Comparison of ENCODE assay signal across 9 cellular contexts in genomic region chrX:76555816-76556215, GRCh38.
DNase-seq lines count a peak whose midpoint lies in the region; ATAC-seq and TF ChIP-seq lines count a peak whose summit lies in the region.
"Had no signal": no experiment of that assay in that cellular context is flagged by ENCODE, and none has a peak within 500 bp of the region (broad histone marks: within the 10 kb centered on the region; RNA-seq: fewer than 3 reads in every experiment).

No MANE protein-coding gene starts in this region.

- intact Hi-C loops in right cardiac atrium (cut with DNase I), result no loop called here

- H3K27ac Mint-ChIP-seq in endodermal cell, result no peak overlapping the region

- TF ChIP-seq CTCF in GM10266 (IDR thresholded peaks at IDR 0.05; ENCODE audit: control insufficient read depth, insufficient read depth, low read depth, missing control alignments), result peak; percentile 23
- peak; percentile 74 for TF ChIP-seq CTCF in endodermal cell (conservative IDR thresholded peaks at IDR 0.05)

- H3K27me3 ChIP-seq in endodermal cell (ENCODE audit: control insufficient read depth, insufficient read depth, low read length, poor library complexity, severe bottlenecking) (no peaks in the 10 kb centered on the region), right cardiac atrium (ENCODE audit: control insufficient read depth, insufficient read depth) (no peaks in the 10 kb centered on the region)
- H3K27me3 ChIP-seq: suprapubic skin had no signal

- no peak overlapping the region for H3K27ac ChIP-seq in endodermal cell (ENCODE audit: low read depth, low read length)
- no peak overlapping the region for H3K27ac ChIP-seq in right cardiac atrium (ENCODE audit: low read length)
- H3K27ac ChIP-seq: suprapubic skin had no signal

- H3K9ac ChIP-seq in endodermal cell (ENCODE audit: extremely low read depth, low read length, poor library complexity, severe bottlenecking), result no peak overlapping the region

- no peak overlapping the region for H3K4me3 Mint-ChIP-seq in endodermal cell

- H3K9me3 ChIP-seq in endodermal cell (ENCODE audit: control insufficient read depth, low read length) (peaks cover 17% of the 10 kb centered on the region), right cardiac atrium (ENCODE audit: control insufficient read depth, low read length) (no peaks in the 10 kb centered on the region)
- H3K9me3 ChIP-seq: suprapubic skin had no signal

- no peaks in the 10 kb centered on the region for H3K36me3 Mint-ChIP-seq in endodermal cell (ENCODE audit: low read depth)

- H3K4me1 ChIP-seq in endodermal cell (ENCODE audit: control insufficient read depth, insufficient read depth, low read length), result no peaks in the 10 kb centered on the region
- H3K4me1 ChIP-seq in right cardiac atrium (ENCODE audit: control insufficient read depth, insufficient read depth, low read length), result no peaks in the 10 kb centered on the region
- H3K4me1 ChIP-seq: suprapubic skin had no signal

- H3K27me3 Mint-ChIP-seq in endodermal cell (ENCODE audit: insufficient read depth), result no peaks in the 10 kb centered on the region

- H3K36me3 ChIP-seq in endodermal cell (ENCODE audit: control insufficient read depth, insufficient read depth, low read length), result no peaks in the 10 kb centered on the region
- H3K36me3 ChIP-seq: suprapubic skin had no signal

- H3K4me3 ChIP-seq in endodermal cell (ENCODE audit: low read length), result no peak overlapping the region
- no peak overlapping the region for H3K4me3 ChIP-seq in right cardiac atrium (ENCODE audit: low read length)
- H3K4me3 ChIP-seq: suprapubic skin had no signal

- H3K4me1 Mint-ChIP-seq in endodermal cell, result no peaks in the 10 kb centered on the region

- peak; percentile 33 for DNase-seq in ACHN
- no peak for DNase-seq in GM10266 (ENCODE audit: extremely low spot score)
- peak; percentile 45 for DNase-seq in NCI-H460 (ENCODE audit: extremely low read depth, low read depth)
- DNase-seq in endodermal cell, result peak; percentile 81
- DNase-seq in effector CD8-positive, alpha-beta T cell (lab: John Stamatoyannopoulos, UW), result no peak
- no peak for DNase-seq in OCI-M2 (lab: John Stamatoyannopoulos, UW; ENCODE audit: unreplicated experiment)
- no peak for DNase-seq in DMS114 treated with DMSO at 0.1 percent for 48 hours (lab: John Stamatoyannopoulos, UW; ENCODE audit: unreplicated experiment)
- DNase-seq in right cardiac atrium, result no peak

- peaks cover 85% of the 10 kb centered on the region for H3K9me3 Mint-ChIP-seq in endodermal cell

- no peak for ATAC-seq in right cardiac atrium

- WGBS in endodermal cell (ENCODE audit: insufficient coverage in 1 of 2, insufficient read length in 1 of 2), 2 experiments, result 23% methylated on average over 4 of the region's 4 CpGs; no CpG with 5 or more reads in 1 of the 2 experiments
- WGBS in right cardiac atrium, result 7% methylated on average over 4 of the region's 4 CpGs

- in situ Hi-C loops in ACHN (cut with HindIII; ENCODE audit: low pct_ligation_motif_present, low pct_unique_long_range_greater_than_20kb, low sequenced_read_pairs), result no loop called here

Comparison
In these comparisons a context has a peak if more than half of its experiments do, and no peak if none do; other contexts are left out.
1. DNase-seq: peak in ACHN (single experiment), NCI-H460 (single experiment) and endodermal cell (single experiment); none in GM10266 (single experiment), effector CD8-positive, alpha-beta T cell (single experiment), OCI-M2 (single experiment), DMS114 treated with DMSO at 0.1 percent for 48 hours (single experiment) and right cardiac atrium (0 of 3).